ENCODE assay signal across 14 cellular contexts in genomic region chr3:170531557-170532335, GRCh38.
DNase-seq lines count a peak whose midpoint lies in the region.
"Had no signal": no experiment of that assay in that cellular context is flagged by ENCODE, and none has a peak within 500 bp of the region (broad histone marks: within the 10 kb centered on the region; RNA-seq: fewer than 3 reads in every experiment).

No MANE protein-coding gene starts in this region.

- peak; percentile 69 for DNase-seq in GM03348 (ENCODE audit: low spot score)
- DNase-seq in NCI-H526 treated with DMSO at 0.1 percent for 48 hours (lab: John Stamatoyannopoulos, UW), result peak; percentile 87
- DNase-seq in fibroblast of peridontal ligament (ENCODE audit: extremely low read depth), result peak; percentile 58
- DNase-seq in stromal cell of bone marrow (ENCODE audit: low read depth), result peak; percentile 61
- DNase-seq in epidermal melanocyte (ENCODE audit: insufficient read length, low spot score), result no peak
- DNase-seq in activated CD4-positive, alpha-beta T cell treated with anti-CD3 and anti-CD28 coated beads for 4 hours, result no peak
- DNase-seq in NCI-H2107 (lab: John Stamatoyannopoulos, UW), result no peak
- DNase-seq: activated naive CD4-positive, alpha-beta T cell treated with anti-CD3 and anti-CD28 coated beads, Interleukin-2, amount 50 U/mL, for 16 hours; DMS 273 treated with DMSO at 0.1 percent for 48 hours; hippocampal formation; mucosa of descending colon; NK-92 treated with Interleukin-12 subunit alpha and Interleukin-12 subunit beta, amount 100 ng/mL, for 24 hours; stimulated activated CD4-positive, alpha-beta T cell treated with anti-CD3 and anti-CD28 coated beads, Interleukin-2, amount 100 ng/mL, for 24 hours; SW 1271 had no signal

Comparison
In these comparisons a context has a peak if more than half of its experiments do, and no peak if none do; other contexts are left out.
1. DNase-seq: peak in GM03348 (single experiment), NCI-H526 treated with DMSO at 0.1 percent for 48 hours (single experiment), fibroblast of peridontal ligament (single experiment) and stromal cell of bone marrow (single experiment); none in epidermal melanocyte (single experiment), activated CD4-positive, alpha-beta T cell treated with anti-CD3 and anti-CD28 coated beads for 4 hours (0 of 2) and NCI-H2107 (single experiment).